ENCODE assay signal across 35 cellular contexts in genomic region chr17:65477600-65477999, GRCh38.
"Had no signal": no experiment of that assay in that cellular context is flagged by ENCODE, and none has a peak within 500 bp of the region (broad histone marks: within the 10 kb centered on the region; RNA-seq: fewer than 3 reads in every experiment).

No MANE protein-coding gene starts in this region.

- H3K36me3 ChIP-seq: ascending aorta had no signal

- H3K27ac Mint-ChIP-seq: activated B cell treated with CpG ODN at 0.5 μM for 24 hours; activated CD4-positive, alpha-beta memory T cell treated with anti-CD3 and anti-CD28 coated beads for 36 hours; activated CD4-positive, alpha-beta T cell treated with anti-CD3 and anti-CD28 coated beads, Interleukin-2, amount 10 ng/mL, durations not matched to agents 24 days and 14 days; activated CD8-positive, alpha-beta T cell treated with anti-CD3 and anti-CD28 coated beads for 36 hours; activated naive CD4-positive, alpha-beta T cell treated with anti-CD3 and anti-CD28 coated beads for 36 hours; activated naive CD4-positive, alpha-beta T cell treated with anti-CD3 and anti-CD28 coated beads, Interleukin-2, amount 50 U/mL, for 24 hours; activated naive CD8-positive, alpha-beta T cell; activated naive CD8-positive, alpha-beta T cell treated with anti-CD3 and anti-CD28 coated beads, Interleukin-2, amount 10 ng/mL, durations not matched to agents 7 days and 5 days; activated naive CD8-positive, alpha-beta T cell treated with anti-CD3 and anti-CD28 coated beads, Interleukin-2, amount 50 U/mL, for 24 hours; activated T-cell treated with anti-CD3 and anti-CD28 coated beads, Interleukin-2, amount 50 U/mL, for 72 hours; activated T-helper 1 cell treated with anti-CD3 and anti-CD28 coated beads, Interleukin-12 subunit alpha, Interleukin-12 subunit beta, Interleukin-2, Interleukin-4 antibody, amounts not matched to agents 30 ng/mL and 10 ng/mL and 1 ng/mL, durations not matched to agents 14 hours and 24 hours and 36 hours; activated T-helper 17 cell treated with anti-CD3 and anti-CD28 coated beads, Interleukin-2, amount 50 U/mL, for 72 hours; brain; T-helper 1 cell treated with Interleukin-12 subunit alpha and Interleukin-12 subunit beta and Interleukin-4 antibody, amounts not matched to agents 30 μg/mL and 1 μg/mL, for 36 hours; T-helper 2 cell treated with Interferon-gamma antibody and Interleukin-4, amounts not matched to agents 5 μg/mL and 100 μg/mL, for 36 hours had no signal

- H3K27ac ChIP-seq: ascending aorta, VCaP had no signal

- H3K27me3 ChIP-seq: ascending aorta had no signal

- H3K4me3 Mint-ChIP-seq: activated B cell treated with CpG ODN at 0.5 μM for 24 hours; activated CD4-positive, alpha-beta memory T cell treated with anti-CD3 and anti-CD28 coated beads for 36 hours; activated CD4-positive, alpha-beta T cell treated with anti-CD3 and anti-CD28 coated beads, Interleukin-2, amount 10 ng/mL, durations not matched to agents 24 days and 14 days; activated CD8-positive, alpha-beta T cell treated with anti-CD3 and anti-CD28 coated beads for 36 hours; activated naive CD4-positive, alpha-beta T cell treated with anti-CD3 and anti-CD28 coated beads for 36 hours; activated naive CD4-positive, alpha-beta T cell treated with anti-CD3 and anti-CD28 coated beads, Interleukin-2, amount 50 U/mL, for 24 hours; activated naive CD8-positive, alpha-beta T cell; activated naive CD8-positive, alpha-beta T cell treated with anti-CD3 and anti-CD28 coated beads, Interleukin-2, amount 10 ng/mL, durations not matched to agents 7 days and 5 days; activated naive CD8-positive, alpha-beta T cell treated with anti-CD3 and anti-CD28 coated beads, Interleukin-2, amount 50 U/mL, for 24 hours; activated T-cell treated with anti-CD3 and anti-CD28 coated beads, Interleukin-2, amount 50 U/mL, for 4 hours; activated T-cell treated with anti-CD3 and anti-CD28 coated beads, Interleukin-2, amount 50 U/mL, for 72 hours; activated T-helper 1 cell treated with anti-CD3 and anti-CD28 coated beads, Interleukin-12 subunit alpha, Interleukin-12 subunit beta, Interleukin-2, Interleukin-4 antibody, amounts not matched to agents 30 ng/mL and 10 ng/mL and 1 ng/mL, durations not matched to agents 14 hours and 24 hours and 36 hours; activated T-helper 17 cell treated with anti-CD3 and anti-CD28 coated beads, Interleukin-2, amount 50 U/mL, for 72 hours; brain; T-helper 1 cell treated with Interleukin-12 subunit alpha and Interleukin-12 subunit beta and Interleukin-4 antibody, amounts not matched to agents 30 μg/mL and 1 μg/mL, for 36 hours; T-helper 2 cell treated with Interferon-gamma antibody and Interleukin-4, amounts not matched to agents 5 μg/mL and 100 μg/mL, for 36 hours had no signal

- H3K27me3 Mint-ChIP-seq: activated CD4-positive, alpha-beta memory T cell treated with anti-CD3 and anti-CD28 coated beads for 36 hours; activated naive CD4-positive, alpha-beta T cell treated with anti-CD3 and anti-CD28 coated beads, Interleukin-2, amount 50 U/mL, for 24 hours; activated naive CD8-positive, alpha-beta T cell had no signal

- H3K9me3 Mint-ChIP-seq: activated CD4-positive, alpha-beta memory T cell treated with anti-CD3 and anti-CD28 coated beads for 36 hours; activated CD8-positive, alpha-beta T cell treated with anti-CD3 and anti-CD28 coated beads for 36 hours; activated naive CD4-positive, alpha-beta T cell treated with anti-CD3 and anti-CD28 coated beads for 36 hours; activated naive CD4-positive, alpha-beta T cell treated with anti-CD3 and anti-CD28 coated beads, Interleukin-2, amount 50 U/mL, for 24 hours; activated naive CD8-positive, alpha-beta T cell treated with anti-CD3 and anti-CD28 coated beads, Interleukin-2, amount 10 ng/mL, durations not matched to agents 7 days and 5 days; activated naive CD8-positive, alpha-beta T cell treated with anti-CD3 and anti-CD28 coated beads, Interleukin-2, amount 50 U/mL, for 24 hours; activated T-cell treated with anti-CD3 and anti-CD28 coated beads, Interleukin-2, amount 50 U/mL, for 4 hours; activated T-helper 1 cell treated with anti-CD3 and anti-CD28 coated beads, Interleukin-12 subunit alpha, Interleukin-12 subunit beta, Interleukin-2, Interleukin-4 antibody, amounts not matched to agents 30 ng/mL and 10 ng/mL and 1 ng/mL, durations not matched to agents 14 hours and 24 hours and 36 hours; activated T-helper 17 cell treated with anti-CD3 and anti-CD28 coated beads, Interleukin-2, amount 50 U/mL, for 72 hours; T-helper 1 cell treated with Interleukin-12 subunit alpha and Interleukin-12 subunit beta and Interleukin-4 antibody, amounts not matched to agents 30 μg/mL and 1 μg/mL, for 36 hours; T-helper 2 cell treated with Interferon-gamma antibody and Interleukin-4, amounts not matched to agents 5 μg/mL and 100 μg/mL, for 36 hours had no signal

- ATAC-seq: activated CD8-positive, alpha-beta T cell treated with anti-CD3 and anti-CD28 coated beads for 36 hours; activated naive CD8-positive, alpha-beta T cell treated with anti-CD3 and anti-CD28 coated beads, Interleukin-2, amount 50 U/mL, for 24 hours; activated T-cell treated with anti-CD3 and anti-CD28 coated beads, Interleukin-2, amount 50 U/mL, for 4 hours; activated T-cell treated with anti-CD3 and anti-CD28 coated beads, Interleukin-2, amount 50 U/mL, for 72 hours; activated T-helper 17 cell treated with anti-CD3 and anti-CD28 coated beads, Interleukin-2, amount 50 U/mL, for 72 hours had no signal

- H3K36me3 Mint-ChIP-seq: activated CD4-positive, alpha-beta memory T cell treated with anti-CD3 and anti-CD28 coated beads for 36 hours; activated naive CD4-positive, alpha-beta T cell treated with anti-CD3 and anti-CD28 coated beads, Interleukin-2, amount 50 U/mL, for 24 hours; activated naive CD8-positive, alpha-beta T cell; activated naive CD8-positive, alpha-beta T cell treated with anti-CD3 and anti-CD28 coated beads, Interleukin-2, amount 10 ng/mL, durations not matched to agents 7 days and 5 days; brain had no signal

- H3K4me3 ChIP-seq: ascending aorta had no signal

- FAIRE-seq: colon, TTC549 had no signal

- H3K9me3 ChIP-seq: ascending aorta had no signal

- DNase-seq: activated B cell treated with CpG ODN at 0.5 μM for 24 hours; activated CD4-positive, alpha-beta memory T cell treated with anti-CD3 and anti-CD28 coated beads for 36 hours; activated CD4-positive, alpha-beta T cell treated with anti-CD3 and anti-CD28 coated beads for 4 hours; activated CD4-positive, alpha-beta T cell treated with anti-CD3 and anti-CD28 coated beads, Interleukin-2, amount 10 ng/mL, durations not matched to agents 24 days and 14 days; activated CD4-positive, alpha-beta T cell treated with anti-CD3 and anti-CD28 coated beads, Interleukin-2, amount 50 U/mL, for 1 hour; activated CD4-positive, alpha-beta T cell treated with anti-CD3 and anti-CD28 coated beads, Interleukin-2, amount 50 U/mL, for 4 hours; activated CD4-positive, CD25-positive, alpha-beta regulatory T cell treated with anti-CD3 and anti-CD28 coated beads, Interleukin-2, amount 50 U/mL, for 72 hours; activated CD8-positive, alpha-beta memory T cell treated with anti-CD3 and anti-CD28 coated beads, Interleukin-2, amount 50 U/mL, for 4 hours; activated CD8-positive, alpha-beta T cell treated with anti-CD3 and anti-CD28 coated beads for 36 hours; activated effector memory CD4-positive, alpha-beta T cell treated with anti-CD3 and anti-CD28 coated beads, Interleukin-2, amount 50 U/mL, for 16 hours; activated gamma-delta T cell treated with Interleukin-2 at 50 U/mL for 16 hours; activated naive CD4-positive, alpha-beta T cell; activated naive CD4-positive, alpha-beta T cell treated with anti-CD3 and anti-CD28 coated beads for 36 hours; activated naive CD8-positive, alpha-beta T cell treated with anti-CD3 and anti-CD28 coated beads, Interleukin-2, amount 10 ng/mL, durations not matched to agents 7 days and 5 days; activated naive CD8-positive, alpha-beta T cell treated with anti-CD3 and anti-CD28 coated beads, Interleukin-2, amount 50 U/mL, for 24 hours; activated T-cell treated with anti-CD3 and anti-CD28 coated beads for 4 hours; activated T-cell treated with anti-CD3 and anti-CD28 coated beads, Interleukin-2, amount 50 U/mL, for 1 hour; activated T-cell treated with anti-CD3 and anti-CD28 coated beads, Interleukin-2, amount 50 U/mL, for 4 hours; activated T-cell treated with anti-CD3 and anti-CD28 coated beads, Interleukin-2, amount 50 U/mL, for 72 hours; amygdala; anterior cingulate cortex; central memory CD4-positive, alpha-beta T cell; T-helper 2 cell; T-helper 9 cell had no signal

- H3K4me1 Mint-ChIP-seq: activated B cell treated with CpG ODN at 0.5 μM for 24 hours; activated naive CD4-positive, alpha-beta T cell treated with anti-CD3 and anti-CD28 coated beads, Interleukin-2, amount 50 U/mL, for 24 hours; activated naive CD8-positive, alpha-beta T cell treated with anti-CD3 and anti-CD28 coated beads, Interleukin-2, amount 50 U/mL, for 24 hours; activated T-helper 17 cell treated with anti-CD3 and anti-CD28 coated beads, Interleukin-2, amount 50 U/mL, for 72 hours had no signal
